ENCODE assay signal across 8 cellular contexts in genomic region chr19:19033426-19034203, GRCh38. TPM values are rescaled to one million over a fixed set of nuclear protein-coding genes. Genes with fewer than 3 reads are reported as not detected.
DNase-seq lines count a peak whose midpoint lies in the region; ATAC-seq, FAIRE-seq and TF ChIP-seq lines count a peak whose summit lies in the region.

Gene ARMC6 (plus strand): TSS chr19:19033603. CDS start chr19:19034210, 607 bp downstream.
Gene SUGP2 (minus strand): TSS chr19:19033517. CDS start chr19:19031071, 2,446 bp downstream.

- peaks cover 0 to 6% (median 6%) of the 10 kb centered on the region in 3 donors for H3K4me1 ChIP-seq in pancreas
- peaks cover 16% of the 10 kb centered on the region for H3K4me1 ChIP-seq in thymus (ENCODE audit: control insufficient read depth, insufficient read depth, low read length)

- TF ChIP-seq CTCF in GM12864 (IDR thresholded peaks at IDR 0.05; ENCODE audit: low read depth, low read length, missing control alignments) (no peak), pancreas (IDR thresholded peaks at IDR 0.05) (no peak)

- DNase-seq in GM12864 (ENCODE audit: low read depth) (peak; percentile 74), NCI-H1105 treated with DMSO at 0.1 percent for 48 hours (lab: John Stamatoyannopoulos, UW) (peak; percentile 91), SW 1271 (lab: John Stamatoyannopoulos, UW) (peak; percentile 58 to 91), Right ventricle myocardium inferior (ENCODE audit: missing footprints) (peak; percentile 95), pancreas (peak; percentile 74 to 95 (median 88))
- peak; percentile 95 for DNase-seq in activated naive CD8-positive, alpha-beta T cell treated with anti-CD3 and anti-CD28 coated beads, Interleukin-2, amount 10 ng/mL, durations not matched to agents 7 days and 5 days

- peak within 1 kb of the TSS; percentile 89 to 96 (median 93) for H3K27ac ChIP-seq in pancreas
- peak within 1 kb of the TSS; percentile 99 for H3K27ac ChIP-seq in thymus (ENCODE audit: low read depth)

- intact Hi-C loops in Right ventricle myocardium inferior (cut with DNase I) = no loop called here
- intact Hi-C loops in pancreas (cut with DNase I) = no loop called here

- no peaks in the 10 kb centered on the region for H3K27me3 Mint-ChIP-seq in activated naive CD8-positive, alpha-beta T cell treated with anti-CD3 and anti-CD28 coated beads, Interleukin-2, amount 10 ng/mL, durations not matched to agents 7 days and 5 days

- peaks cover 17% of the 10 kb centered on the region for H3K36me3 Mint-ChIP-seq in activated naive CD8-positive, alpha-beta T cell treated with anti-CD3 and anti-CD28 coated beads, Interleukin-2, amount 10 ng/mL, durations not matched to agents 7 days and 5 days

- no peaks in the 10 kb centered on the region for H3K9me3 ChIP-seq in pancreas
- no peaks in the 10 kb centered on the region for H3K9me3 ChIP-seq in thymus (ENCODE audit: control insufficient read depth)

- H3K27me3 ChIP-seq in pancreas (no peaks in the 10 kb centered on the region), thymus (ENCODE audit: control insufficient read depth, insufficient read depth) (no peaks in the 10 kb centered on the region)

- peaks cover 29% of the 10 kb centered on the region for H3K4me1 Mint-ChIP-seq in activated naive CD8-positive, alpha-beta T cell treated with anti-CD3 and anti-CD28 coated beads, Interleukin-2, amount 10 ng/mL, durations not matched to agents 7 days and 5 days

- ATAC-seq in HG02642 (IDR thresholded peaks at IDR 0.05; ENCODE audit: poor library complexity, unreplicated experiment) (peak; percentile 79), Right ventricle myocardium inferior (peak; percentile 91), pancreas (peak; percentile 92 to 95 (median 94))
- peak; percentile 76 for ATAC-seq in activated naive CD8-positive, alpha-beta T cell treated with anti-CD3 and anti-CD28 coated beads, Interleukin-2, amount 10 ng/mL, durations not matched to agents 7 days and 5 days (ENCODE audit: low read depth)

- H3K36me3 ChIP-seq in pancreas (peaks cover 0 to 2% (median 0%) of the 10 kb centered on the region in 3 donors), thymus (ENCODE audit: control insufficient read depth, insufficient read depth) (peaks cover 29% of the 10 kb centered on the region)

- H3K9me3 Mint-ChIP-seq in activated naive CD8-positive, alpha-beta T cell treated with anti-CD3 and anti-CD28 coated beads, Interleukin-2, amount 10 ng/mL, durations not matched to agents 7 days and 5 days = no peaks in the 10 kb centered on the region

- peak within 1 kb of the TSS; percentile 97 for H3K4me3 Mint-ChIP-seq in activated naive CD8-positive, alpha-beta T cell treated with anti-CD3 and anti-CD28 coated beads, Interleukin-2, amount 10 ng/mL, durations not matched to agents 7 days and 5 days

- WGBS in pancreas, 2 donors = 0% methylated on average over 62 to 94 of the region's 94 CpGs
- under 1% methylated on average over 94 of the region's 94 CpGs for WGBS in thymus

- H3K4me3 ChIP-seq in GM12864 (ENCODE audit: low read depth, low read length) (peak within 1 kb of the TSS; percentile 91), pancreas (peak within 1 kb of the TSS; percentile 64 to 94 (median 80)), thymus (ENCODE audit: low read length) (peak within 1 kb of the TSS; percentile 96)

- POLR2A ChIA-PET in activated naive CD8-positive, alpha-beta T cell treated with anti-CD3 and anti-CD28 coated beads, Interleukin-2, amount 10 ng/mL, durations not matched to agents 7 days and 5 days (lab: Charles Lee) = interaction anchor here (1.0 kb wide), 1 partner anchor 10 kb away, joined by 6 read pairs; no protein-coding TSS in a partner anchor

- FAIRE-seq in pancreas (lab: Jason Lieb, UNC) = no peak

- H3K27ac Mint-ChIP-seq in activated naive CD8-positive, alpha-beta T cell treated with anti-CD3 and anti-CD28 coated beads, Interleukin-2, amount 10 ng/mL, durations not matched to agents 7 days and 5 days = peak within 1 kb of the TSS; percentile 98

RNA-seq across cellular contexts. Expression of gene ARMC6, which starts in this region (rescaled TPM):
- 10 to 100 TPM; 23.3 to 26.2 TPM for total RNA-seq in activated naive CD8-positive, alpha-beta T cell treated with anti-CD3 and anti-CD28 coated beads, Interleukin-2, amount 10 ng/mL, durations not matched to agents 7 days and 5 days
- 13.6 TPM for total RNA-seq in Right ventricle myocardium inferior
- 1 to 10 TPM; 3.1 to 8.8 (median 7.0) TPM for total RNA-seq in pancreas
- polyA plus RNA-seq in pancreas = 10 to 100 TPM; 16.6 to 18.3 TPM
- polyA plus RNA-seq in thymus = 32.6 TPM

RNA-seq across cellular contexts. Expression of gene SUGP2, which starts in this region (rescaled TPM):
- 100 to 1,000 TPM; 150 to 155 TPM for total RNA-seq in activated naive CD8-positive, alpha-beta T cell treated with anti-CD3 and anti-CD28 coated beads, Interleukin-2, amount 10 ng/mL, durations not matched to agents 7 days and 5 days
- 68.5 TPM for total RNA-seq in Right ventricle myocardium inferior
- total RNA-seq in pancreas = 10 to 100 TPM; 15.4 to 38.3 (median 23.9) TPM
- 10 to 100 TPM; 60.4 to 60.6 TPM for polyA plus RNA-seq in pancreas
- 129 TPM for polyA plus RNA-seq in thymus

Comparison
In these comparisons a context has a peak if more than half of its experiments do, and no peak if none do; other contexts are left out.
1. Peak in every context shown above with its lines: DNase-seq, ATAC-seq, H3K4me3 ChIP-seq and H3K27ac ChIP-seq.